In the genomic region with DNA sequence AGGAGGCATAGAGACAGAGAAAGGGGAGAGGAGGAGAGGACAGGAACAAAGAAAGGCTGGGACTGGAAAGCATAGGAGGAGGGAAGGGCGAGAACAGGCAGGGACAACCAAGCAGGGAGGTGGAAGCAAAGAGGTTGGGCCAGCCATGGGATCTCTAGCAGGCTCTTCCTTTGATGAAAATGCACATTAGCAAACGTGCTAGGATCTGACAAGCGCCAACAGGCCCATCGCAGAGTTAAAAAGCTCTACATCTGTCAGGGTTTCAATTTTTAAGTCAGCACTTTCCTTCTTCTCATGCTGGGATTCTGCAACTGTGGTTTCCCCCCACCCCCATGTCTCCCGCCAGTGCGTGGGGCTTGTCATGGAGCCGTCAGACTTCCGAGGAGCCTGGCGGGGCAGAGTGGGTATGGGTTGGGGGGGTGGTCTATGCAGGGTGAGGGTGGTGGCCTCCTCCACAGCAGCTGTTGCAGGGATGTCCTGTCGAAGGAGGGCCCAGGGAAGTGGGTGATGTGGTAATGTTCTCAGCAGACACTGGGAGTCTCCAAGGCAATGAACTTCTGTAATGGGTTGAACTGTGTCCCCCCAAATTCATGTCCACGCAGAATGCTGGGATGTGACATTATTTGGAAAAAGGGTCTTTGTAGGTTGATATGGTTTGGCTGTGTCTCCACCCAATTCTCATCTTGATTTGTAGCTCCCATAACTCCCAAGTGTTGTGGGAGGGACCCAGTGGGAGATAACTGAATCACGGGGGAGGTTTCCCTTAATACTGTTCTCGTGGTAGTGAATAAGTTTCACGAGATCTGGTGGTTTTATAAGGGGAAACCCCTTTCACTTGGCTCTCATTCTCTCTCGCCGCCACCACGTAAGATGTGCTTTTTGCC, we compare ENCODE assay signal across 11 cellular contexts.
DNase-seq lines count a peak whose midpoint lies in the region; ATAC-seq, FAIRE-seq and TF ChIP-seq lines count a peak whose summit lies in the region.
"Had no signal": no experiment of that assay in that cellular context is flagged by ENCODE, and none has a peak within 500 bp of the region (broad histone marks: within the 10 kb centered on the region; RNA-seq: fewer than 3 reads in every experiment).

No MANE protein-coding gene starts in this region.

- in situ Hi-C loops in K562 (cut with MboI): no loop called here

- DNase-seq in SIG-M5 treated with dmso at 0.1 percent for 504 hours (lab: John Stamatoyannopoulos, UW; ENCODE audit: unreplicated experiment) (peak; percentile 20), SIG-M5 (lab: John Stamatoyannopoulos, UW) (no peak), NCI-H1694 treated with DMSO at 0.1 percent for 48 hours (lab: John Stamatoyannopoulos, UW) (peak; percentile 70), K562 (ENCODE audit: extremely low read depth in 1 of 4, low spot score in 3 of 4) (peak in 3 of 4 experiments; percentile 23 to 46 (median 24)), NCI-H510A treated with DMSO at 0.1 percent for 48 hours (lab: John Stamatoyannopoulos, UW) (no peak), WERI-Rb-1 (no peak), RKO (ENCODE audit: low spot score) (no peak)
- DNase-seq in stimulated activated CD4-positive, alpha-beta T cell treated with anti-CD3 and anti-CD28 coated beads, Interleukin-4, amount 100 ng/mL, for 24 hours: peak; percentile 12
- DNase-seq: 8988T, NCI-H526, Right ventricle myocardium superior had no signal

- H3K36me3 ChIP-seq in K562 (ENCODE audit: control insufficient read depth, insufficient read depth, low read length) (no peaks in the 10 kb centered on the region), WERI-Rb-1 (no peaks in the 10 kb centered on the region)

- TF ChIP-seq EP300 in K562 (IDR thresholded peaks at IDR 0.05; ENCODE audit: low read length): no peak

- 35% methylated on average over 16 of the region's 17 CpGs for WGBS in K562 (ENCODE audit: insufficient coverage, low coverage, missing lambda C conversion rate)

- H3K9ac ChIP-seq in K562 (ENCODE audit: insufficient read depth in 1 of 2, low read depth in 2 of 2, low read length in 2 of 2): 0 out of 4 replicates have a peak overlapping the region, but pooled peaks of 1 of the 2 experiments have one; percentile 1

- FAIRE-seq in K562 (lab: Jason Lieb, UNC): peak; percentile 70

- no peak overlapping the region for H3K4me3 ChIP-seq in K562
- no peak overlapping the region for H3K4me3 ChIP-seq in WERI-Rb-1 (ENCODE audit: low read depth, low read length)

- no peaks in the 10 kb centered on the region for H3K27me3 ChIP-seq in K562 (ENCODE audit: control insufficient read depth in 2 of 2, insufficient read depth in 2 of 2, low read length in 2 of 2)
- no peaks in the 10 kb centered on the region for H3K27me3 ChIP-seq in WERI-Rb-1 (ENCODE audit: insufficient read depth, low read depth, severe bottlenecking)

- H3K4me1 ChIP-seq in K562 (replicated peaks in 1 of 2; ENCODE audit: control insufficient read depth in 2 of 2, insufficient read depth in 2 of 2, low read length in 2 of 2): peaks cover 7% of the 10 kb centered on the region in 2 experiments

- H3K27ac ChIP-seq in K562 (ENCODE audit: extremely low read depth, low read depth, low read length) (no peak overlapping the region), WERI-Rb-1 (no peak overlapping the region)

- POLR2A ChIA-PET in K562 (lab: Yijun Ruan, JAX): interaction anchor here (0.5 to 1.5 kb wide), 4 partner anchors 13 to 707 kb away, joined by 3 to 5 read pairs (median 4); no protein-coding TSS in a partner anchor

- CTCF ChIA-PET in K562 (lab: Yijun Ruan, JAX; ENCODE audit: low intra/inter-chr PET ratio): interaction anchor here (0.6 kb wide), 1 partner anchor 392 kb away, joined by 3 read pairs; no protein-coding TSS in a partner anchor

- H3K9me3 ChIP-seq in K562 (replicated peaks; ENCODE audit: control insufficient read depth, insufficient read depth, low read depth, low read length) (no peaks in the 10 kb centered on the region), WERI-Rb-1 (ENCODE audit: severe bottlenecking) (no peaks in the 10 kb centered on the region)

- no peak for TF ChIP-seq CTCF in K562 (IDR thresholded peaks at IDR 0.05 in 2 of 3, conservative IDR thresholded peaks at IDR 0.05 in 1 of 3; ENCODE audit: insufficient read depth in 2 of 3, low read depth in 1 of 3, low read length in 3 of 3)
- TF ChIP-seq CTCF in WERI-Rb-1 (IDR thresholded peaks at IDR 0.05; ENCODE audit: low read depth, low read length): no peak

- TF ChIP-seq POLR2A in K562 (conservative IDR thresholded peaks at IDR 0.05): no peak

- H4K20me1 ChIP-seq in K562 (replicated peaks; ENCODE audit: control insufficient read depth, insufficient read depth, low read length): no peaks in the 10 kb centered on the region

- H3K79me2 ChIP-seq in K562 (ENCODE audit: control insufficient read depth, insufficient read depth, low read length): no peaks in the 10 kb centered on the region

- no peaks in the 10 kb centered on the region for H3K9me1 ChIP-seq in K562 (ENCODE audit: control insufficient read depth, insufficient read depth, low read length)

- intact Hi-C loops in K562 (cut with micrococcal nuclease): no loop called here

- no peak overlapping the region; the same call in 1 of the 2 replicates for H3K4me2 ChIP-seq in K562 (ENCODE audit: insufficient read depth, low read length)

- no peak for TF ChIP-seq RAD21 in K562 (CRISPR knock-in tag; conservative IDR thresholded peaks at IDR 0.05 in 1 of 2, IDR thresholded peaks at IDR 0.05 in 1 of 2)

- no TSS peak for BruUV-seq in K562 (replicated peaks; lab: Mats Ljungman, UMichigan)

- H2AFZ ChIP-seq in K562 (ENCODE audit: low read depth, low read length): peak overlapping the region; percentile 62

- ATAC-seq in K562: peak; percentile 50

TF ChIP-seq in K562, 482 proteins besides CTCF, POLR2A, EP300 and RAD21 (continues in another document):
- TF ChIP-seq PBX2 (CRISPR knock-in tag; IDR thresholded peaks at IDR 0.05; ENCODE audit: low read depth): no peak
- peak; percentile 56; the same call in 1 of the 2 replicates for TF ChIP-seq PBX2 (tag; conservative IDR thresholded peaks at IDR 0.05; ENCODE audit: low read depth)
- TF ChIP-seq, protein P1, sequence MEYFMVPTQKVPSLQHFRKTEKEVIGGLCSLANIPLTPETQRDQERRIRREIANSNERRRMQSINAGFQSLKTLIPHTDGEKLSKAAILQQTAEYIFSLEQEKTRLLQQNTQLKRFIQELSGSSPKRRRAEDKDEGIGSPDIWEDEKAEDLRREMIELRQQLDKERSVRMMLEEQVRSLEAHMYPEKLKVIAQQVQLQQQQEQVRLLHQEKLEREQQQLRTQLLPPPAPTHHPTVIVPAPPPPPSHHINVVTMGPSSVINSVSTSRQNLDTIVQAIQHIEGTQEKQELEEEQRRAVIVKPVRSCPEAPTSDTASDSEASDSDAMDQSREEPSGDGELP (CRISPR knock-in tag; IDR thresholded peaks at IDR 0.05; ENCODE audit: borderline replicate concordance): peak; percentile 37; the same call in 1 of the 2 replicates
- TF ChIP-seq, protein P2, sequence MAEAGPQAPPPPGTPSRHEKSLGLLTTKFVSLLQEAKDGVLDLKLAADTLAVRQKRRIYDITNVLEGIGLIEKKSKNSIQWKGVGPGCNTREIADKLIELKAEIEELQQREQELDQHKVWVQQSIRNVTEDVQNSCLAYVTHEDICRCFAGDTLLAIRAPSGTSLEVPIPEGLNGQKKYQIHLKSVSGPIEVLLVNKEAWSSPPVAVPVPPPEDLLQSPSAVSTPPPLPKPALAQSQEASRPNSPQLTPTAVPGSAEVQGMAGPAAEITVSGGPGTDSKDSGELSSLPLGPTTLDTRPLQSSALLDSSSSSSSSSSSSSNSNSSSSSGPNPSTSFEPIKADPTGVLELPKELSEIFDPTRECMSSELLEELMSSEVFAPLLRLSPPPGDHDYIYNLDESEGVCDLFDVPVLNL (CRISPR knock-in tag; IDR thresholded peaks at IDR 0.05; ENCODE audit: low read depth): 0 out of 2 replicates have a peak, but pooled peaks have one; percentile 33
- TF ChIP-seq ARID1B (IDR thresholded peaks at IDR 0.05): peak; percentile 42
- no peak for TF ChIP-seq XRCC3 (IDR thresholded peaks at IDR 0.05)
- TF ChIP-seq ZNF224 (CRISPR knock-in tag; IDR thresholded peaks at IDR 0.05): no peak
- TF ChIP-seq EGR1 (conservative IDR thresholded peaks at IDR 0.05): peak; percentile 34; the same call in 1 of the 2 replicates
- TF ChIP-seq FOSL1 (tag; conservative IDR thresholded peaks at IDR 0.05): peak; percentile 31; the same call in 1 of the 2 replicates
- TF ChIP-seq HES1 (IDR thresholded peaks at IDR 0.05; ENCODE audit: low read depth): peak; percentile 40; the same call in 1 of the 2 replicates
- 0 out of 2 replicates have a peak, but pooled peaks have one; percentile 45 for TF ChIP-seq SP1 (CRISPR knock-in tag; IDR thresholded peaks at IDR 0.05)
- TF ChIP-seq ZNF766 (CRISPR knock-in tag; conservative IDR thresholded peaks at IDR 0.05): peak; percentile 81; the same call in 1 of the 2 replicates
- TF ChIP-seq KLF13 (tag; IDR thresholded peaks at IDR 0.05; ENCODE audit: borderline replicate concordance, low read depth): no peak

Comparison
In these comparisons a context has a peak if more than half of its experiments do, and no peak if none do; other contexts are left out.
1. DNase-seq: peak in SIG-M5 treated with dmso at 0.1 percent for 504 hours (single experiment), NCI-H1694 treated with DMSO at 0.1 percent for 48 hours (single experiment), K562 (3 of 4) and stimulated activated CD4-positive, alpha-beta T cell treated with anti-CD3 and anti-CD28 coated beads, Interleukin-4, amount 100 ng/mL, for 24 hours (single experiment); none in SIG-M5 (single experiment), NCI-H510A treated with DMSO at 0.1 percent for 48 hours (single experiment), WERI-Rb-1 (single experiment) and RKO (single experiment).